ENCODE assay signal across 14 cellular contexts in genomic region chr12:623172-623864, GRCh38. TPM values are rescaled to one million over a fixed set of nuclear protein-coding genes. Genes with fewer than 3 reads are reported as not detected.
DNase-seq lines count a peak whose midpoint lies in the region; ATAC-seq, FAIRE-seq and TF ChIP-seq lines count a peak whose summit lies in the region.
"Had no signal": no experiment of that assay in that cellular context is flagged by ENCODE, and none has a peak within 500 bp of the region (broad histone marks: within the 10 kb centered on the region; RNA-seq: fewer than 3 reads in every experiment).

No MANE protein-coding gene starts in this region.

- no peaks in the 10 kb centered on the region for H3K9me3 ChIP-seq in Loucy (ENCODE audit: insufficient read depth, low read depth, low read length)
- no peaks in the 10 kb centered on the region for H3K9me3 ChIP-seq in neural progenitor cell (ENCODE audit: low read depth)
- H3K9me3 ChIP-seq in HAP-1, result no peaks in the 10 kb centered on the region
- H3K9me3 ChIP-seq: tibial nerve had no signal

- H3K4me3 ChIP-seq in Loucy (ENCODE audit: low read length, poor library complexity, severe bottlenecking) (no peak overlapping the region), neural progenitor cell (no peak overlapping the region), lower leg skin (ENCODE audit: low read depth, poor library complexity, severe bottlenecking) (no peak overlapping the region), HAP-1 (no peak overlapping the region)
- H3K4me3 ChIP-seq: tibial nerve had no signal

- DNase-seq in T-helper 1 cell (no peak), neural progenitor cell (ENCODE audit: low spot score) (no peak), lower leg skin (ENCODE audit: low spot score in 2 of 2) (no peak), GM12892 (ENCODE audit: insufficient read length) (no peak), HAP-1 (ENCODE audit: low spot score in 2 of 2) (no peak)
- DNase-seq: 8988T, NCI-H2227 treated with DMSO at 0.1 percent for 48 hours had no signal

- TF ChIP-seq POLR2A in lower leg skin (IDR thresholded peaks at IDR 0.05), result no peak
- TF ChIP-seq POLR2A in GM12892 (IDR thresholded peaks at IDR 0.05; ENCODE audit: low read depth, low read length), result no peak

- in situ Hi-C loops in HAP-1 (cut with MboI; ENCODE audit: low sequenced_read_pairs), result no loop called here

- H3K9me2 ChIP-seq in Loucy (replicated peaks; ENCODE audit: low read depth, low read length), result no peaks in the 10 kb centered on the region

- H3K79me2 ChIP-seq in Loucy (ENCODE audit: insufficient read depth, low read length) (no peaks in the 10 kb centered on the region), neural progenitor cell (ENCODE audit: low read depth) (no peaks in the 10 kb centered on the region)

- H3F3A ChIP-seq in Loucy (ENCODE audit: low read depth) (no peaks in the 10 kb centered on the region), neural progenitor cell (ENCODE audit: low read depth) (no peaks in the 10 kb centered on the region)

- H4K20me1 ChIP-seq in Loucy (ENCODE audit: insufficient read depth, low read length, poor library complexity, severe bottlenecking) (no peaks in the 10 kb centered on the region), neural progenitor cell (ENCODE audit: low read depth) (no peaks in the 10 kb centered on the region)

- H3K4me1 Mint-ChIP-seq in T-helper 1 cell treated with Interleukin-12 subunit alpha and Interleukin-12 subunit beta and Interleukin-4 antibody, amounts not matched to agents 30 μg/mL and 1 μg/mL, for 36 hours (ENCODE audit: low read depth), result peaks cover 56% of the 10 kb centered on the region
- H3K4me1 Mint-ChIP-seq in neural progenitor cell, result peaks cover 18% of the 10 kb centered on the region
- H3K4me1 Mint-ChIP-seq: brain had no signal

- no peak for TF ChIP-seq CTCF in Loucy (conservative IDR thresholded peaks at IDR 0.05; ENCODE audit: low read length)
- TF ChIP-seq CTCF in neural progenitor cell (IDR thresholded peaks at IDR 0.05), result no peak
- no peak for TF ChIP-seq CTCF in lower leg skin (IDR thresholded peaks at IDR 0.05)

- no peaks in the 10 kb centered on the region for H3K9me3 Mint-ChIP-seq in T-helper 1 cell treated with Interleukin-12 subunit alpha and Interleukin-12 subunit beta and Interleukin-4 antibody, amounts not matched to agents 30 μg/mL and 1 μg/mL, for 36 hours
- no peaks in the 10 kb centered on the region for H3K9me3 Mint-ChIP-seq in neural progenitor cell

- no peak for FAIRE-seq in GM12892 (lab: Jason Lieb, UNC)
- FAIRE-seq: D721Med had no signal

- no peaks in the 10 kb centered on the region for H3K27me3 Mint-ChIP-seq in T-helper 1 cell treated with Interleukin-12 subunit alpha and Interleukin-12 subunit beta and Interleukin-4 antibody, amounts not matched to agents 30 μg/mL and 1 μg/mL, for 36 hours (ENCODE audit: low read depth)
- peaks cover 13% of the 10 kb centered on the region for H3K27me3 Mint-ChIP-seq in neural progenitor cell (ENCODE audit: insufficient read depth, low read depth)

- peak overlapping the region; percentile 52 for H3K9ac ChIP-seq in Loucy (ENCODE audit: low read depth, low read length, poor library complexity, severe bottlenecking)
- H3K9ac ChIP-seq in neural progenitor cell, result no peak overlapping the region

- H3K27ac Mint-ChIP-seq in T-helper 1 cell treated with Interleukin-12 subunit alpha and Interleukin-12 subunit beta and Interleukin-4 antibody, amounts not matched to agents 30 μg/mL and 1 μg/mL, for 36 hours, result peak overlapping the region; percentile 98
- peak overlapping the region; percentile 76 for H3K27ac Mint-ChIP-seq in neural progenitor cell
- H3K27ac Mint-ChIP-seq: brain had no signal

- intact Hi-C loops in lower leg skin (cut with DNase I; ENCODE audit: low total_unique reads), result no loop called here

- H3K27ac ChIP-seq in neural progenitor cell, result no peak overlapping the region

- WGBS in lower leg skin, 2 donors, result 61 to 65% methylated on average over 6 of the region's 6 CpGs

- no peaks in the 10 kb centered on the region for H3K27me3 ChIP-seq in Loucy (ENCODE audit: insufficient read depth, low read length, poor library complexity, severe bottlenecking)
- H3K27me3 ChIP-seq in neural progenitor cell, result no peaks in the 10 kb centered on the region
- no peaks in the 10 kb centered on the region for H3K27me3 ChIP-seq in HAP-1 (ENCODE audit: low read depth)
- H3K27me3 ChIP-seq: tibial nerve had no signal

- peaks cover 50% of the 10 kb centered on the region for H3K4me1 ChIP-seq in Loucy (ENCODE audit: insufficient read depth, low read length, poor library complexity, severe bottlenecking)
- H3K4me1 ChIP-seq in neural progenitor cell, result peaks cover 16% of the 10 kb centered on the region
- H3K4me1 ChIP-seq in HAP-1, result no peaks in the 10 kb centered on the region
- H3K4me1 ChIP-seq: tibial nerve had no signal

- H3K36me3 Mint-ChIP-seq in T-helper 1 cell treated with Interleukin-12 subunit alpha and Interleukin-12 subunit beta and Interleukin-4 antibody, amounts not matched to agents 30 μg/mL and 1 μg/mL, for 36 hours (ENCODE audit: low read depth), result no peaks in the 10 kb centered on the region
- no peaks in the 10 kb centered on the region for H3K36me3 Mint-ChIP-seq in neural progenitor cell
- H3K36me3 Mint-ChIP-seq: brain had no signal

- H3K36me3 ChIP-seq in Loucy (ENCODE audit: insufficient read depth, low read length) (no peaks in the 10 kb centered on the region), neural progenitor cell (no peaks in the 10 kb centered on the region), HAP-1 (replicated peaks) (no peaks in the 10 kb centered on the region)
- H3K36me3 ChIP-seq: tibial nerve had no signal

- no peak overlapping the region for H3K4me3 Mint-ChIP-seq in T-helper 1 cell treated with Interleukin-12 subunit alpha and Interleukin-12 subunit beta and Interleukin-4 antibody, amounts not matched to agents 30 μg/mL and 1 μg/mL, for 36 hours
- H3K4me3 Mint-ChIP-seq in neural progenitor cell, result no peak overlapping the region
- H3K4me3 Mint-ChIP-seq: brain had no signal

- H3K4me2 ChIP-seq in Loucy (ENCODE audit: low read depth, low read length, poor library complexity, severe bottlenecking) (no peak overlapping the region), neural progenitor cell (no peak overlapping the region)

- ATAC-seq in esophagus mucosa, result peak; percentile 53

- H2AFZ ChIP-seq in Loucy (ENCODE audit: low read length) (peak overlapping the region; percentile 37), neural progenitor cell (replicated peaks) (peak overlapping the region; percentile 26)

RNA-seq across cellular contexts. Expression of gene NINJ2, which starts 39.9 kb away (rescaled TPM):
- 2.9 TPM for total RNA-seq in esophagus mucosa
- total RNA-seq in neural progenitor cell (ENCODE audit: low replicate concordance), result 0.37 TPM in 1 of 2 replicates, not detected in the other
- 10 to 100 TPM in 2 of 4 donors, 1 to 10 TPM in 2; 4.5 to 30.8 (median 11.5) TPM for total RNA-seq in lower leg skin
- polyA plus RNA-seq in GM12892 (2012; ENCODE audit: missing spikeins), result 23.4 TPM
- total RNA-seq: LHCN-M2 had no signal
